8 cellular contexts compared by ENCODE assay signal in genomic region chr14:75578099-75578785, GRCh38. TPM values are rescaled to one million over a fixed set of nuclear protein-coding genes. Genes with fewer than 3 reads are reported as not detected.
DNase-seq lines count a peak whose midpoint lies in the region; ATAC-seq and TF ChIP-seq lines count a peak whose summit lies in the region.

A gene with protein sequence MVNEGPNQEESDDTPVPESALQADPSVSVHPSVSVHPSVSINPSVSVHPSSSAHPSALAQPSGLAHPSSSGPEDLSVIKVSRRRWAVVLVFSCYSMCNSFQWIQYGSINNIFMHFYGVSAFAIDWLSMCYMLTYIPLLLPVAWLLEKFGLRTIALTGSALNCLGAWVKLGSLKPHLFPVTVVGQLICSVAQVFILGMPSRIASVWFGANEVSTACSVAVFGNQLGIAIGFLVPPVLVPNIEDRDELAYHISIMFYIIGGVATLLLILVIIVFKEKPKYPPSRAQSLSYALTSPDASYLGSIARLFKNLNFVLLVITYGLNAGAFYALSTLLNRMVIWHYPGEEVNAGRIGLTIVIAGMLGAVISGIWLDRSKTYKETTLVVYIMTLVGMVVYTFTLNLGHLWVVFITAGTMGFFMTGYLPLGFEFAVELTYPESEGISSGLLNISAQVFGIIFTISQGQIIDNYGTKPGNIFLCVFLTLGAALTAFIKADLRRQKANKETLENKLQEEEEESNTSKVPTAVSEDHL (plus strand): TSS chr14:75578620. CDS start chr14:75578973, 353 bp downstream.

- peak within 1 kb of the TSS; percentile 55 for H3K9ac ChIP-seq in HUES6 (ENCODE audit: low read length)

- peak; percentile 40 for ATAC-seq in GM19324 (IDR thresholded peaks at IDR 0.05; ENCODE audit: low FRiP score, unreplicated experiment)

- H4K20me1 ChIP-seq in hepatocyte (ENCODE audit: insufficient read depth, poor library complexity, severe bottlenecking), result no peaks in the 10 kb centered on the region

- peak within 1 kb of the TSS; percentile 69 for H2AFZ ChIP-seq in hepatocyte

- TF ChIP-seq CTCF in hepatocyte (IDR thresholded peaks at IDR 0.05; ENCODE audit: poor library complexity), result no peak

- under 1% methylated on average over 34 of the region's 49 CpGs for WGBS in hepatocyte (ENCODE audit: low lambda C conversion rate, missing lambda C conversion rate)

- H3K4me1 ChIP-seq in HUES6 (ENCODE audit: control insufficient read depth, insufficient read depth, low read length), result peaks cover 18% of the 10 kb centered on the region
- peaks cover 8% of the 10 kb centered on the region for H3K4me1 ChIP-seq in hepatocyte (ENCODE audit: insufficient read depth)

- DNase-seq in Ammon's horn (ENCODE audit: low spot score) (peak; percentile 80), T-helper 1 cell (peak; percentile 44 to 56 (median 51)), astrocyte of the hippocampus (ENCODE audit: low read depth, low spot score) (peak; percentile 79), hepatocyte (ENCODE audit: low spot score) (peak; percentile 91), putamen (ENCODE audit: low spot score) (peak; percentile 58), NCI-H2107 treated with DMSO at 0.1 percent for 48 hours (lab: John Stamatoyannopoulos, UW; ENCODE audit: unreplicated experiment) (no peak)

- H3K79me2 ChIP-seq in hepatocyte, result peaks cover 32% of the 10 kb centered on the region

- no peaks in the 10 kb centered on the region for H3K9me2 ChIP-seq in hepatocyte (replicated peaks; ENCODE audit: insufficient read depth)

- H3K27ac ChIP-seq in HUES6 (ENCODE audit: low read depth, low read length) (no peak within 1 kb of the TSS), hepatocyte (peak within 1 kb of the TSS; percentile 74)

- H3K36me3 ChIP-seq in HUES6 (ENCODE audit: control insufficient read depth, insufficient read depth, low read length), result no peaks in the 10 kb centered on the region
- H3K36me3 ChIP-seq in hepatocyte (replicated peaks; ENCODE audit: insufficient read depth, low read depth), result no peaks in the 10 kb centered on the region

- H3K9me3 ChIP-seq in HUES6 (ENCODE audit: control insufficient read depth, insufficient read depth, low read depth, low read length), result no peaks in the 10 kb centered on the region
- H3K9me3 ChIP-seq in hepatocyte (ENCODE audit: low read depth), result no peaks in the 10 kb centered on the region

- H3K4me3 ChIP-seq in HUES6 (ENCODE audit: low read depth, low read length) (peak within 1 kb of the TSS; percentile 71), hepatocyte (peak within 1 kb of the TSS; percentile 81)

- H3K27me3 ChIP-seq in HUES6 (ENCODE audit: control insufficient read depth, insufficient read depth, low read length) (peaks cover 18% of the 10 kb centered on the region), hepatocyte (no peaks in the 10 kb centered on the region)

- peak within 1 kb of the TSS; percentile 98 for H3K4me2 ChIP-seq in hepatocyte

RNA-seq across cellular contexts. Expression of the gene that starts here (rescaled TPM):
- 10.1 and 16.1 TPM in 2 replicates for total RNA-seq in hepatocyte
- polyA plus RNA-seq in hepatocyte, result 7.7 and 9.5 TPM in 2 replicates
